ENCODE assay signal across 18 cellular contexts in genomic region chr17:82060614-82061013, GRCh38. TPM values are rescaled to one million over a fixed set of nuclear protein-coding genes. Genes with fewer than 3 reads are reported as not detected.
A peak's percentile ranks its signal among the peaks of the same experiment; 100 is the strongest.
DNase-seq lines count a peak whose midpoint lies in the region; ATAC-seq, FAIRE-seq and TF ChIP-seq lines count a peak whose summit lies in the region.
"Had no signal": no experiment of that assay in that cellular context is flagged by ENCODE, and none has a peak within 500 bp of the region (broad histone marks: within the 10 kb centered on the region; RNA-seq: fewer than 3 reads in every experiment).

No MANE protein-coding gene starts in this region.

- POLR2A ChIA-PET in K562 (lab: Yijun Ruan, JAX), result interaction anchor here (0.6 to 2.5 kb wide), 7 partner anchors 10 to 127 kb away, joined by 3 to 11 read pairs (median 3); partner anchors contain the start of gene DCXR

- no peak for TF ChIP-seq EP300 in K562 (IDR thresholded peaks at IDR 0.05; ENCODE audit: low read length)

- BruUV-seq in K562 (replicated peaks; lab: Mats Ljungman, UMichigan), result no TSS peak

- no peak overlapping the region for H2AFZ ChIP-seq in K562 (ENCODE audit: low read depth, low read length)

- peak overlapping the region in 1 of 2 experiments; percentile 65; a peak in 2 of 4 replicates for H3K9ac ChIP-seq in K562 (ENCODE audit: insufficient read depth in 1 of 2, low read depth in 2 of 2, low read length in 2 of 2)
- H3K9ac ChIP-seq: KMS-11 had no signal

- no peak for FAIRE-seq in K562 (lab: Jason Lieb, UNC)
- no peak for FAIRE-seq in GM12892 (lab: Jason Lieb, UNC)

- no peaks in the 10 kb centered on the region for H3K27me3 ChIP-seq in left ventricle myocardium inferior (ENCODE audit: low read depth)
- H3K27me3 ChIP-seq in K562 (ENCODE audit: control insufficient read depth in 2 of 2, insufficient read depth in 2 of 2, low read length in 2 of 2), result no peaks in the 10 kb centered on the region
- H3K27me3 ChIP-seq in spleen (replicated peaks in 1 of 7), result no peaks in the 10 kb centered on the region

- CTCF ChIA-PET in K562 (lab: Yijun Ruan, JAX; ENCODE audit: low intra/inter-chr PET ratio), result no interaction called here

- H4K20me1 ChIP-seq in K562 (replicated peaks; ENCODE audit: control insufficient read depth, insufficient read depth, low read length), result peaks cover 7% of the 10 kb centered on the region

- intact Hi-C loops in Right ventricle myocardium inferior (cut with DNase I) (no loop called here), left ventricle myocardium inferior (cut with micrococcal nuclease) (no loop called here), K562 (cut with micrococcal nuclease) (no loop called here), spleen (cut with DNase I; ENCODE audit: low total_unique reads) (no loop called here)

- H3K9me3 ChIP-seq in left ventricle myocardium inferior (replicated peaks) (no peaks in the 10 kb centered on the region), K562 (replicated peaks; ENCODE audit: control insufficient read depth, insufficient read depth, low read depth, low read length) (no peaks in the 10 kb centered on the region), spleen (no peaks in the 10 kb centered on the region)

- no peaks in the 10 kb centered on the region for H3K9me1 ChIP-seq in K562 (ENCODE audit: control insufficient read depth, insufficient read depth, low read length)

- 98% methylated on average over 9 of the region's 14 CpGs for WGBS in K562 (ENCODE audit: insufficient coverage, low coverage, missing lambda C conversion rate)
- WGBS in spleen, 5 donors, result 80 to 95% (median 89%) methylated on average over 8 to 14 of the region's 14 CpGs

- H3K79me2 ChIP-seq in K562 (ENCODE audit: control insufficient read depth, insufficient read depth, low read length), result peaks cover 24% of the 10 kb centered on the region

- TF ChIP-seq CTCF in left ventricle myocardium inferior (IDR thresholded peaks at IDR 0.05; ENCODE audit: borderline replicate concordance) (no peak), K562 (IDR thresholded peaks at IDR 0.05 in 2 of 3, conservative IDR thresholded peaks at IDR 0.05 in 1 of 3; ENCODE audit: insufficient read depth in 2 of 3, low read depth in 1 of 3, low read length in 3 of 3) (no peak), spleen (IDR thresholded peaks at IDR 0.05 in 8 of 11, conservative IDR thresholded peaks at IDR 0.05 in 3 of 11) (no peak)

- no peak overlapping the region for H3K4me2 ChIP-seq in K562 (ENCODE audit: insufficient read depth, low read length)
- H3K4me2 ChIP-seq: KMS-11 had no signal

- H3K27ac ChIP-seq in left ventricle myocardium inferior (replicated peaks) (no peak overlapping the region), K562 (ENCODE audit: extremely low read depth, low read depth, low read length) (no peak overlapping the region), spleen (no peak overlapping the region)
- H3K27ac ChIP-seq: KMS-11 had no signal

- H3K4me1 ChIP-seq in left ventricle myocardium inferior (peaks cover 18% of the 10 kb centered on the region), K562 (replicated peaks in 1 of 2; ENCODE audit: control insufficient read depth in 2 of 2, insufficient read depth in 2 of 2, low read length in 2 of 2) (peaks cover 3 to 88% of the 10 kb centered on the region in 2 experiments; a peak in 3 of 5 replicates), spleen (peaks cover 9 to 77% (median 32%) of the 10 kb centered on the region in 6 donors)

- no peak for TF ChIP-seq RAD21 in K562 (CRISPR knock-in tag; conservative IDR thresholded peaks at IDR 0.05 in 1 of 2, IDR thresholded peaks at IDR 0.05 in 1 of 2)

- no peak for TF ChIP-seq POLR2A in K562 (conservative IDR thresholded peaks at IDR 0.05)
- TF ChIP-seq POLR2A in spleen (IDR thresholded peaks at IDR 0.05), result no peak
- TF ChIP-seq POLR2A in GM12892 (IDR thresholded peaks at IDR 0.05; ENCODE audit: low read depth, low read length), result no peak; the same call in 1 of the 2 replicates

- ATAC-seq in Right ventricle myocardium inferior (no peak), K562 (no peak), GM21515 (IDR thresholded peaks at IDR 0.05; ENCODE audit: unreplicated experiment) (no peak)

- H3K4me3 ChIP-seq in left ventricle myocardium inferior (no peak overlapping the region), K562 (no peak overlapping the region), spleen (no peak overlapping the region)

- peaks cover 78% of the 10 kb centered on the region for H3K36me3 ChIP-seq in left ventricle myocardium inferior
- H3K36me3 ChIP-seq in K562 (ENCODE audit: control insufficient read depth, insufficient read depth, low read length), result peaks cover 88% of the 10 kb centered on the region; the same call in 2 of the 3 replicates
- peaks cover 0 to 86% (median 77%) of the 10 kb centered on the region in 6 donors for H3K36me3 ChIP-seq in spleen

- DNase-seq in Right ventricle myocardium inferior (ENCODE audit: missing footprints), result peak; percentile 30
- no peak for DNase-seq in left ventricle myocardium inferior
- DNase-seq in Daoy (ENCODE audit: low read depth), result peak; percentile 3
- no peak for DNase-seq in K562 (ENCODE audit: extremely low read depth in 1 of 4, low spot score in 3 of 4)
- DNase-seq in spleen, result peak; percentile 70
- DNase-seq in GM12892 (ENCODE audit: insufficient read length), result no peak
- no peak for DNase-seq in OCI-M1 (lab: John Stamatoyannopoulos, UW)
- DNase-seq: Calu3, HFFc6, MV-4-11, NCI-H187, NCI-H2227 treated with DMSO at 0.1 percent for 48 hours, NCI-H510A treated with DMSO at 0.1 percent for 48 hours, NCI-H774, SIG-M5 had no signal

- in situ Hi-C loops in K562 (cut with MboI), result no loop called here

RNA-seq across cellular contexts. Expression of gene DUS1L, which starts 5.0 kb away (rescaled TPM):
- total RNA-seq in Right ventricle myocardium inferior, result 59.3 TPM
- 64.6 TPM for total RNA-seq in left ventricle myocardium inferior
- total RNA-seq in Daoy (2014; rRNA removed; shearing (Covaris generic)), result 82.5 and 99.0 TPM in 2 replicates
- total RNA-seq in K562 (2011; cell fraction: chromatin; rRNA removed; ENCODE audit: low replicate concordance), result 125 and 499 TPM in 2 replicates
- total RNA-seq in K562 (2011; cell fraction: nucleolus; rRNA removed), result 452 and 491 TPM in 2 replicates
- 177 and 203 TPM in 2 replicates for total RNA-seq in K562 (2011; cell fraction: nucleoplasm; rRNA removed)
- total RNA-seq in K562 (2014; rRNA removed), result 203 and 249 TPM in 2 replicates
- total RNA-seq in K562 (2014; rRNA removed; fragmentation: Illumina TruSeq; extraction: Trizol), result 45.0 and 57.5 TPM in 2 replicates
- total RNA-seq in K562 (2015; rRNA removed; fragmentation: Illumina TruSeq; extraction: Trizol), result 83.1 and 83.9 TPM in 2 replicates
- total RNA-seq in K562 (2021), result 193 and 209 TPM in 2 replicates
- polyA plus RNA-seq in K562 (2011; rRNA removed), result 60.1 and 77.0 TPM in 2 replicates
- polyA plus RNA-seq in K562 (2011; cell fraction: cytosol; rRNA removed), result 62.4 and 118 TPM in 2 replicates
- 712 and 945 TPM in 2 replicates for polyA plus RNA-seq in K562 (2011; cell fraction: nucleus; rRNA removed)
- 123 and 178 TPM in 2 replicates for polyA plus RNA-seq in K562 (2012)
- 97.2 and 99.8 TPM in 2 replicates for polyA plus RNA-seq in K562 (2014; fragmentation: Illumina TruSeq; extraction: Trizol)
- polyA plus RNA-seq in K562 (2014; fragmentation: Nextera tagmentation; extraction: Ambion mirVana), result 10 to 100 TPM in 1 of 2 experiments, 1 to 10 TPM in 1; 7.8 to 11.3 TPM
- 201 and 210 TPM in 2 replicates for polyA plus RNA-seq in K562 (2014; rRNA removed)
- 17.2 and 22.2 TPM in 2 replicates for polyA minus RNA-seq in K562 (2011; rRNA and poly(A)+ RNA removed)
- 54.0 and 54.3 TPM in 2 replicates for polyA minus RNA-seq in K562 (2011; cell fraction: cytosol; rRNA and poly(A)+ RNA removed)
- polyA minus RNA-seq in K562 (2011; cell fraction: nucleus; rRNA and poly(A)+ RNA removed), result 179 and 184 TPM in 2 replicates
- 100 to 1,000 TPM in 3 of 7 donors, 10 to 100 TPM in 4; 76.4 to 114 (median 87.9) TPM for total RNA-seq in spleen
- 100 to 1,000 TPM; 130 to 174 (median 173) TPM for polyA plus RNA-seq in spleen
- 72.0 TPM for polyA plus RNA-seq in GM12892 (2012; ENCODE audit: missing spikeins)

RNA-seq across cellular contexts. Expression of gene GPS1, which starts 8.9 kb away (rescaled TPM):
- total RNA-seq in Right ventricle myocardium inferior (80.9 TPM), left ventricle myocardium inferior (85.9 TPM), K562 (2014; rRNA removed) (137 and 183 TPM in 2 replicates), K562 (2014; rRNA removed; fragmentation: Illumina TruSeq; extraction: Trizol) (17.5 and 26.3 TPM in 2 replicates), K562 (2015; rRNA removed; fragmentation: Illumina TruSeq; extraction: Trizol) (69.9 and 72.5 TPM in 2 replicates), K562 (2021) (162 and 167 TPM in 2 replicates), spleen (10 to 100 TPM; 61.5 to 77.2 (median 66.5) TPM)
- 180 and 190 TPM in 2 replicates for total RNA-seq in Daoy (2014; rRNA removed; shearing (Covaris generic))
- 57.5 and 207 TPM in 2 replicates for total RNA-seq in K562 (2011; cell fraction: chromatin; rRNA removed; ENCODE audit: low replicate concordance)
- 178 and 205 TPM in 2 replicates for total RNA-seq in K562 (2011; cell fraction: nucleolus; rRNA removed)
- total RNA-seq in K562 (2011; cell fraction: nucleoplasm; rRNA removed), result 87.8 and 88.8 TPM in 2 replicates
- polyA plus RNA-seq in K562 (2011; rRNA removed) (57.0 and 88.5 TPM in 2 replicates), K562 (2014; fragmentation: Illumina TruSeq; extraction: Trizol) (74.5 and 111 TPM in 2 replicates), K562 (2014; fragmentation: Nextera tagmentation; extraction: Ambion mirVana) (10 to 100 TPM in 1 of 2 experiments, 1 to 10 TPM in 1; 3.1 to 13.4 TPM), K562 (2014; rRNA removed) (112 and 123 TPM in 2 replicates), spleen (100 to 1,000 TPM in 1 of 3 donors, 10 to 100 TPM in 2; 69.5 to 109 (median 95.4) TPM)
- polyA plus RNA-seq in K562 (2011; cell fraction: cytosol; rRNA removed), result 94.2 and 226 TPM in 2 replicates
- 212 and 255 TPM in 2 replicates for polyA plus RNA-seq in K562 (2011; cell fraction: nucleus; rRNA removed)
- polyA plus RNA-seq in K562 (2012), result 103 and 115 TPM in 2 replicates
- polyA minus RNA-seq in K562 (2011; rRNA and poly(A)+ RNA removed), result 31.9 and 46.4 TPM in 2 replicates
- polyA minus RNA-seq in K562 (2011; cell fraction: cytosol; rRNA and poly(A)+ RNA removed), result 71.4 and 74.6 TPM in 2 replicates
- 72.3 and 75.2 TPM in 2 replicates for polyA minus RNA-seq in K562 (2011; cell fraction: nucleus; rRNA and poly(A)+ RNA removed)
- polyA plus RNA-seq in GM12892 (2012; ENCODE audit: missing spikeins), result 34.6 TPM

RNA-seq across cellular contexts. Expression of gene RFNG, which starts 9.0 kb away (rescaled TPM):
- total RNA-seq in Right ventricle myocardium inferior (19.3 TPM), left ventricle myocardium inferior (21.1 TPM), K562 (2014; rRNA removed) (23.6 and 28.4 TPM in 2 replicates), K562 (2014; rRNA removed; fragmentation: Illumina TruSeq; extraction: Trizol) (6.5 and 9.5 TPM in 2 replicates), K562 (2015; rRNA removed; fragmentation: Illumina TruSeq; extraction: Trizol) (11.1 and 14.3 TPM in 2 replicates), K562 (2021) (26.9 and 30.2 TPM in 2 replicates), spleen (10 to 100 TPM; 21.4 to 36.3 (median 26.0) TPM)
- 18.8 and 20.2 TPM in 2 replicates for total RNA-seq in Daoy (2014; rRNA removed; shearing (Covaris generic))
- 23.1 and 61.7 TPM in 2 replicates for total RNA-seq in K562 (2011; cell fraction: chromatin; rRNA removed; ENCODE audit: low replicate concordance)
- total RNA-seq in K562 (2011; cell fraction: nucleolus; rRNA removed), result 74.4 and 74.9 TPM in 2 replicates
- 36.5 and 40.5 TPM in 2 replicates for total RNA-seq in K562 (2011; cell fraction: nucleoplasm; rRNA removed)
- polyA plus RNA-seq in K562 (2011; rRNA removed) (9.2 and 17.2 TPM in 2 replicates), K562 (2014; fragmentation: Illumina TruSeq; extraction: Trizol) (9.0 and 18.5 TPM in 2 replicates), K562 (2014; fragmentation: Nextera tagmentation; extraction: Ambion mirVana) (under 1 TPM; 0.32 to 0.66 TPM), K562 (2014; rRNA removed) (32.6 and 32.8 TPM in 2 replicates), spleen (10 to 100 TPM; 24.5 to 42.3 (median 41.5) TPM)
- polyA plus RNA-seq in K562 (2011; cell fraction: cytosol; rRNA removed), result 12.2 and 23.8 TPM in 2 replicates
- 144 and 164 TPM in 2 replicates for polyA plus RNA-seq in K562 (2011; cell fraction: nucleus; rRNA removed)
- polyA plus RNA-seq in K562 (2012), result 16.9 and 35.2 TPM in 2 replicates
- polyA minus RNA-seq in K562 (2011; rRNA and poly(A)+ RNA removed), result 2.0 TPM in 2 replicates
- 11.7 and 13.1 TPM in 2 replicates for polyA minus RNA-seq in K562 (2011; cell fraction: cytosol; rRNA and poly(A)+ RNA removed)
- polyA minus RNA-seq in K562 (2011; cell fraction: nucleus; rRNA and poly(A)+ RNA removed), result 11.4 and 14.3 TPM in 2 replicates
- 7.1 TPM for polyA plus RNA-seq in GM12892 (2012; ENCODE audit: missing spikeins)

RNA-seq across cellular contexts. Expression of gene DCXR, which starts 23.1 kb away (rescaled TPM):
- total RNA-seq in Right ventricle myocardium inferior, result 175 TPM
- total RNA-seq in left ventricle myocardium inferior, result 219 TPM
- 57.0 and 92.7 TPM in 2 replicates for total RNA-seq in Daoy (2014; rRNA removed; shearing (Covaris generic))
- total RNA-seq in K562 (2011; cell fraction: chromatin; rRNA removed; ENCODE audit: low replicate concordance), result 78.8 and 254 TPM in 2 replicates
- total RNA-seq in K562 (2011; cell fraction: nucleolus; rRNA removed), result 329 and 354 TPM in 2 replicates
- 133 and 150 TPM in 2 replicates for total RNA-seq in K562 (2011; cell fraction: nucleoplasm; rRNA removed)
- 165 and 194 TPM in 2 replicates for total RNA-seq in K562 (2014; rRNA removed)
- 41.1 and 66.0 TPM in 2 replicates for total RNA-seq in K562 (2014; rRNA removed; fragmentation: Illumina TruSeq; extraction: Trizol)
- total RNA-seq in K562 (2015; rRNA removed; fragmentation: Illumina TruSeq; extraction: Trizol), result 76.0 and 90.0 TPM in 2 replicates
- total RNA-seq in K562 (2021), result 235 and 256 TPM in 2 replicates
- polyA plus RNA-seq in K562 (2011; rRNA removed), result 156 and 201 TPM in 2 replicates
- polyA plus RNA-seq in K562 (2011; cell fraction: cytosol; rRNA removed), result 404 and 845 TPM in 2 replicates
- 611 and 714 TPM in 2 replicates for polyA plus RNA-seq in K562 (2011; cell fraction: nucleus; rRNA removed)
- 229 and 244 TPM in 2 replicates for polyA plus RNA-seq in K562 (2012)
- 243 and 274 TPM in 2 replicates for polyA plus RNA-seq in K562 (2014; fragmentation: Illumina TruSeq; extraction: Trizol)
- 10 to 100 TPM; 21.3 to 50.3 TPM for polyA plus RNA-seq in K562 (2014; fragmentation: Nextera tagmentation; extraction: Ambion mirVana)
- polyA plus RNA-seq in K562 (2014; rRNA removed), result 229 and 261 TPM in 2 replicates
- 34.8 and 73.6 TPM in 2 replicates for polyA minus RNA-seq in K562 (2011; rRNA and poly(A)+ RNA removed)
- polyA minus RNA-seq in K562 (2011; cell fraction: cytosol; rRNA and poly(A)+ RNA removed), result 67.3 and 81.5 TPM in 2 replicates
- 104 and 111 TPM in 2 replicates for polyA minus RNA-seq in K562 (2011; cell fraction: nucleus; rRNA and poly(A)+ RNA removed)
- total RNA-seq in spleen, result 10 to 100 TPM; 44.2 to 82.5 (median 54.9) TPM
- 10 to 100 TPM; 74.8 to 88.0 (median 87.6) TPM for polyA plus RNA-seq in spleen
- 55.0 TPM for polyA plus RNA-seq in GM12892 (2012; ENCODE audit: missing spikeins)

RNA-seq across cellular contexts. Expression of gene RAC3, which starts 29.1 kb away (rescaled TPM):
- total RNA-seq in Right ventricle myocardium inferior, result 2.2 TPM
- total RNA-seq in left ventricle myocardium inferior, result 0.82 TPM
- total RNA-seq in Daoy (2014; rRNA removed; shearing (Covaris generic)), result 9.3 and 16.9 TPM in 2 replicates
- 19.4 and 85.2 TPM in 2 replicates for total RNA-seq in K562 (2011; cell fraction: chromatin; rRNA removed; ENCODE audit: low replicate concordance)
- total RNA-seq in K562 (2011; cell fraction: nucleolus; rRNA removed), result 134 and 179 TPM in 2 replicates
- total RNA-seq in K562 (2011; cell fraction: nucleoplasm; rRNA removed), result 71.3 and 86.0 TPM in 2 replicates
- 292 and 377 TPM in 2 replicates for total RNA-seq in K562 (2014; rRNA removed)
- 21.8 and 30.5 TPM in 2 replicates for total RNA-seq in K562 (2014; rRNA removed; fragmentation: Illumina TruSeq; extraction: Trizol)
- 91.3 and 98.6 TPM in 2 replicates for total RNA-seq in K562 (2015; rRNA removed; fragmentation: Illumina TruSeq; extraction: Trizol)
- total RNA-seq in K562 (2021), result 133 and 139 TPM in 2 replicates
- 118 and 135 TPM in 2 replicates for polyA plus RNA-seq in K562 (2011; rRNA removed)
- polyA plus RNA-seq in K562 (2011; cell fraction: cytosol; rRNA removed), result 275 and 623 TPM in 2 replicates
- polyA plus RNA-seq in K562 (2011; cell fraction: nucleus; rRNA removed), result 159 and 273 TPM in 2 replicates
- 51.3 and 82.3 TPM in 2 replicates for polyA plus RNA-seq in K562 (2012)
- 137 and 193 TPM in 2 replicates for polyA plus RNA-seq in K562 (2014; fragmentation: Illumina TruSeq; extraction: Trizol)
- under 1 TPM; 0.23 to 0.28 TPM for polyA plus RNA-seq in K562 (2014; fragmentation: Nextera tagmentation; extraction: Ambion mirVana)
- polyA plus RNA-seq in K562 (2014; rRNA removed), result 281 and 307 TPM in 2 replicates
- 16.0 and 29.2 TPM in 2 replicates for polyA minus RNA-seq in K562 (2011; rRNA and poly(A)+ RNA removed)
- polyA minus RNA-seq in K562 (2011; cell fraction: cytosol; rRNA and poly(A)+ RNA removed), result 66.2 and 68.0 TPM in 2 replicates
- 52.2 and 55.2 TPM in 2 replicates for polyA minus RNA-seq in K562 (2011; cell fraction: nucleus; rRNA and poly(A)+ RNA removed)
- total RNA-seq in spleen, result 1 to 10 TPM in 2 of 7 donors, under 1 TPM in 3, not detected in 2; 0.60 to 1.4 (median 0.66) TPM
- 1 to 10 TPM; 1.0 to 3.4 (median 2.0) TPM for polyA plus RNA-seq in spleen
- polyA plus RNA-seq in GM12892 (2012; ENCODE audit: missing spikeins), result 2.2 TPM
- total RNA-seq: A172 had no signal

Comparison
In these comparisons a context has a peak if more than half of its experiments do, and no peak if none do; other contexts are left out.
1. DNase-seq: peak in Right ventricle myocardium inferior (single experiment), Daoy (single experiment) and spleen (single experiment); none in left ventricle myocardium inferior (single experiment), K562 (0 of 4), GM12892 (single experiment) and OCI-M1 (single experiment).